ENCODE assay signal across 8 cellular contexts in genomic region chr7:135662123-135662372, GRCh38. TPM values are rescaled to one million over a fixed set of nuclear protein-coding genes. Genes with fewer than 3 reads are reported as not detected.
DNase-seq lines count a peak whose midpoint lies in the region; ATAC-seq and TF ChIP-seq lines count a peak whose summit lies in the region.

No MANE protein-coding gene starts in this region.

- no peak for TF ChIP-seq EP300 in transverse colon (IDR thresholded peaks at IDR 0.05; ENCODE audit: low read depth)

- H3K4me3 ChIP-seq in adipocyte (ENCODE audit: low read length): peak overlapping the region; percentile 93
- H3K4me3 ChIP-seq in right lobe of liver: peak overlapping the region; percentile 88 to 97 (median 97)
- H3K4me3 ChIP-seq in transverse colon: peak overlapping the region; percentile 34 to 98 (median 84)

- TF ChIP-seq POLR2A in right lobe of liver (IDR thresholded peaks at IDR 0.05): no peak
- TF ChIP-seq POLR2A in transverse colon (IDR thresholded peaks at IDR 0.05): no peak

- no peaks in the 10 kb centered on the region for H3K9me3 Mint-ChIP-seq in activated T-cell treated with anti-CD3 and anti-CD28 coated beads, Interleukin-2, amount 50 U/mL, for 24 hours

- in situ Hi-C loops in transverse colon (cut with MboI; ENCODE audit: low pct_ligation_motif_present in 1 of 4, low pct_unique_long_range_greater_than_20kb in 1 of 4, low sequenced_read_pairs in 3 of 4): loop anchor here in 3 of 4 donors (25.0 kb wide), 2 partner anchors 300 to 350 kb away; no protein-coding TSS in a partner anchor

- peak overlapping the region; percentile 97 for H3K9ac ChIP-seq in adipocyte (ENCODE audit: low read length)

- H3K36me3 ChIP-seq in adipocyte (ENCODE audit: control insufficient read depth, insufficient read depth, low read length, severe bottlenecking) (no peaks in the 10 kb centered on the region), right lobe of liver (no peaks in the 10 kb centered on the region), transverse colon (no peaks in the 10 kb centered on the region)

- no peak for TF ChIP-seq CTCF in right lobe of liver (IDR thresholded peaks at IDR 0.05)
- peak in 4 of 5 experiments; percentile 75 to 94 (median 84) for TF ChIP-seq CTCF in transverse colon (IDR thresholded peaks at IDR 0.05)

- peaks cover 44% of the 10 kb centered on the region for H3K4me1 Mint-ChIP-seq in activated T-cell treated with anti-CD3 and anti-CD28 coated beads, Interleukin-2, amount 50 U/mL, for 24 hours (ENCODE audit: low read depth)

- H3K27me3 ChIP-seq in adipocyte (replicated peaks; ENCODE audit: control insufficient read depth, insufficient read depth, low read length) (no peaks in the 10 kb centered on the region), right lobe of liver (no peaks in the 10 kb centered on the region), transverse colon (no peaks in the 10 kb centered on the region)

- peak overlapping the region; percentile 98 for H3K4me3 Mint-ChIP-seq in activated T-cell treated with anti-CD3 and anti-CD28 coated beads, Interleukin-2, amount 50 U/mL, for 24 hours

- H3K9me3 ChIP-seq in adipocyte (ENCODE audit: control insufficient read depth, low read length) (no peaks in the 10 kb centered on the region), right lobe of liver (no peaks in the 10 kb centered on the region), transverse colon (no peaks in the 10 kb centered on the region)

- peaks cover 23% of the 10 kb centered on the region for H3K36me3 Mint-ChIP-seq in activated T-cell treated with anti-CD3 and anti-CD28 coated beads, Interleukin-2, amount 50 U/mL, for 24 hours (ENCODE audit: low read depth)

- no peak for ATAC-seq in right lobe of liver
- no peak for ATAC-seq in HG03469 (IDR thresholded peaks at IDR 0.05; ENCODE audit: unreplicated experiment)

- H3K27ac Mint-ChIP-seq in activated T-cell treated with anti-CD3 and anti-CD28 coated beads, Interleukin-2, amount 50 U/mL, for 24 hours: peak overlapping the region; percentile 99

- intact Hi-C loops in right lobe of liver (cut with DNase I): no loop called here
- intact Hi-C loops in transverse colon (cut with DNase I; ENCODE audit: low total_unique reads): loop anchor here (5.0 kb wide), 1 partner anchor 315 kb away; the partner anchor contains the start of gene MTPN

- H3K4me1 ChIP-seq in adipocyte (ENCODE audit: control insufficient read depth, insufficient read depth, low read length): peaks cover 36% of the 10 kb centered on the region
- H3K4me1 ChIP-seq in right lobe of liver: peaks cover 0 to 11% (median 0%) of the 10 kb centered on the region in 4 donors
- H3K4me1 ChIP-seq in transverse colon: peaks cover 7 to 31% (median 15%) of the 10 kb centered on the region in 4 donors

- no peak for DNase-seq in activated T-cell treated with anti-CD3 and anti-CD28 coated beads, Interleukin-2, amount 50 U/mL, for 24 hours
- no peak for DNase-seq in activated T-cell treated with anti-CD3 and anti-CD28 coated beads, Interleukin-2, amount 50 U/mL, for 1 hour
- DNase-seq in adipocyte (ENCODE audit: low read depth): no peak
- peak in 1 of 3 donors; percentile 65 for DNase-seq in right lobe of liver
- no peak for DNase-seq in transverse colon
- no peak for DNase-seq in NCI-H748 (lab: John Stamatoyannopoulos, UW; ENCODE audit: unreplicated experiment)
- no peak for DNase-seq in NCI-H2029 treated with DMSO at 0.1 percent for 48 hours (lab: John Stamatoyannopoulos, UW)

- no peaks in the 10 kb centered on the region for H3K27me3 Mint-ChIP-seq in activated T-cell treated with anti-CD3 and anti-CD28 coated beads, Interleukin-2, amount 50 U/mL, for 24 hours

- 5% methylated on average over 7 of the region's 17 CpGs for WGBS in right lobe of liver (ENCODE audit: insufficient coverage, low coverage, low lambda C conversion rate, missing lambda C conversion rate)
- 5% methylated on average over 17 of the region's 17 CpGs; no CpG with 5 or more reads in 1 of the 2 donors for WGBS in transverse colon (ENCODE audit: low coverage in 1 of 2), 2 donors

- peak overlapping the region; percentile 72 to 91 (median 84) for H3K27ac ChIP-seq in right lobe of liver
- peak overlapping the region; percentile 91 to 96 (median 95) for H3K27ac ChIP-seq in transverse colon

RNA-seq across cellular contexts. Expression of gene STMP1, which starts 0.3 kb away (rescaled TPM):
- 10 to 100 TPM in 5 of 6 experiments, 1 to 10 TPM in 1; 8.8 to 20.6 (median 14.6) TPM for total RNA-seq in right lobe of liver
- total RNA-seq in transverse colon: 10 to 100 TPM in 2 of 4 donors, 1 to 10 TPM in 2; 3.0 to 21.6 (median 12.0) TPM

Comparison
In these comparisons a context has a peak if more than half of its experiments do, and no peak if none do; other contexts are left out.
1. CTCF ChIP-seq: peak in transverse colon (4 of 5); none in right lobe of liver (0 of 4).
2. Peak in every context shown above with its lines, with median percentiles within 50 percentile points of each other: H3K4me3 ChIP-seq.